In the genomic region with DNA sequence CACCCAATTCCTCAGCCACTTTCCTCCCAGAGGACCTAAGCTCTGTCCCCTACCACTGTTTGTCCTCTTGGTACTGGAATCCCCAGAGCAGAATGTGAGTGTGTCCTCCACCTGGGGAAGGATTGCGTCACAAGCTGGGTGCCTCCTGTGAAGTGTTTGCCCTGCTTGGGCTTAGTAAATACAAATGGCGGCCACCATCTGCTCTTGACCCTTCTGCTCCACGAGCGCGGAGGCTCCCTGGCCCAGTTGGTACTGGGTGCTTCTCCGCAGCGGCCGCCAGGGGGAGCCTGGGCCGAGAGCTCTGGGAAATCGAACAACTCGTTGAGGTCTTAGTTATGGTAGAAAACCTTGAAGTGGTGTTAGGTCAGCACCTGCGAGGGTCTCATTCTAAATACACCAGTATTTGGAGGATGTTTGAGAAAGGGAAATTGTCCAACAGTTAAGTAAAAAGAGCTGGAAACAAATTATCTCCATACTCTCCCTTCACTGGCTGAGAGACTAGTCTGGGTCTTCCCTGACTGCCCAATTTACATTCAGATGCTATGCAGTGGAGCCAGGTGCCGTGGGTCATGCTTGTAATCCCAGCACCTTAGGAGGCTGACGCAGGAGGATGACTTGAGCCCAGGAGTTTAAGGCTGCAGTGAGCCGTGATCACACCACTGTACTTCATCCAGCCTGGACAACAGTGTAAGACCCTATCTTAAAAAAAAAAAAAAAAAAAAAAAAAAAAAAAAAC, we compare ENCODE assay signal across 1 cellular context.
TF ChIP-seq lines count a peak whose summit lies in the region.

No MANE protein-coding gene starts in this region.

TF ChIP-seq in HepG2, 621 proteins besides CTCF, POLR2A, EP300 and RAD21 (continued from another document and continues in another):
- TF ChIP-seq CBX2 (IDR thresholded peaks at IDR 0.05; ENCODE audit: low read depth, low read length) = no peak
- TF ChIP-seq CBX2 (CRISPR knock-in tag; IDR thresholded peaks at IDR 0.05; ENCODE audit: low read depth) = no peak
- TF ChIP-seq, protein P1, sequence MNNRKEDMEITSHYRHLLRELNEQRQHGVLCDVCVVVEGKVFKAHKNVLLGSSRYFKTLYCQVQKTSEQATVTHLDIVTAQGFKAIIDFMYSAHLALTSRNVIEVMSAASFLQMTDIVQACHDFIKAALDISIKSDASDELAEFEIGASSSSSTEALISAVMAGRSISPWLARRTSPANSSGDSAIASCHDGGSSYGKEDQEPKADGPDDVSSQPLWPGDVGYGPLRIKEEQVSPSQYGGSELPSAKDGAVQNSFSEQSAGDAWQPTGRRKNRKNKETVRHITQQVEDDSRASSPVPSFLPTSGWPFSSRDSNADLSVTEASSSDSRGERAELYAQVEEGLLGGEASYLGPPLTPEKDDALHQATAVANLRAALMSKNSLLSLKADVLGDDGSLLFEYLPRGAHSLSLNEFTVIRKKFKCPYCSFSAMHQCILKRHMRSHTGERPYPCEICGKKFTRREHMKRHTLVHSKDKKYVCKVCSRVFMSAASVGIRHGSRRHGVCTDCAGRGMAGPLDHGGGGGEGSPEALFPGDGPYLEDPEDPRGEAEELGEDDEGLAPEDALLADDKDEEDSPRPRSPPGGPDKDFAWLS (CRISPR knock-in tag; IDR thresholded peaks at IDR 0.05; ENCODE audit: borderline replicate concordance) = no peak
- TF ChIP-seq, protein P2, sequence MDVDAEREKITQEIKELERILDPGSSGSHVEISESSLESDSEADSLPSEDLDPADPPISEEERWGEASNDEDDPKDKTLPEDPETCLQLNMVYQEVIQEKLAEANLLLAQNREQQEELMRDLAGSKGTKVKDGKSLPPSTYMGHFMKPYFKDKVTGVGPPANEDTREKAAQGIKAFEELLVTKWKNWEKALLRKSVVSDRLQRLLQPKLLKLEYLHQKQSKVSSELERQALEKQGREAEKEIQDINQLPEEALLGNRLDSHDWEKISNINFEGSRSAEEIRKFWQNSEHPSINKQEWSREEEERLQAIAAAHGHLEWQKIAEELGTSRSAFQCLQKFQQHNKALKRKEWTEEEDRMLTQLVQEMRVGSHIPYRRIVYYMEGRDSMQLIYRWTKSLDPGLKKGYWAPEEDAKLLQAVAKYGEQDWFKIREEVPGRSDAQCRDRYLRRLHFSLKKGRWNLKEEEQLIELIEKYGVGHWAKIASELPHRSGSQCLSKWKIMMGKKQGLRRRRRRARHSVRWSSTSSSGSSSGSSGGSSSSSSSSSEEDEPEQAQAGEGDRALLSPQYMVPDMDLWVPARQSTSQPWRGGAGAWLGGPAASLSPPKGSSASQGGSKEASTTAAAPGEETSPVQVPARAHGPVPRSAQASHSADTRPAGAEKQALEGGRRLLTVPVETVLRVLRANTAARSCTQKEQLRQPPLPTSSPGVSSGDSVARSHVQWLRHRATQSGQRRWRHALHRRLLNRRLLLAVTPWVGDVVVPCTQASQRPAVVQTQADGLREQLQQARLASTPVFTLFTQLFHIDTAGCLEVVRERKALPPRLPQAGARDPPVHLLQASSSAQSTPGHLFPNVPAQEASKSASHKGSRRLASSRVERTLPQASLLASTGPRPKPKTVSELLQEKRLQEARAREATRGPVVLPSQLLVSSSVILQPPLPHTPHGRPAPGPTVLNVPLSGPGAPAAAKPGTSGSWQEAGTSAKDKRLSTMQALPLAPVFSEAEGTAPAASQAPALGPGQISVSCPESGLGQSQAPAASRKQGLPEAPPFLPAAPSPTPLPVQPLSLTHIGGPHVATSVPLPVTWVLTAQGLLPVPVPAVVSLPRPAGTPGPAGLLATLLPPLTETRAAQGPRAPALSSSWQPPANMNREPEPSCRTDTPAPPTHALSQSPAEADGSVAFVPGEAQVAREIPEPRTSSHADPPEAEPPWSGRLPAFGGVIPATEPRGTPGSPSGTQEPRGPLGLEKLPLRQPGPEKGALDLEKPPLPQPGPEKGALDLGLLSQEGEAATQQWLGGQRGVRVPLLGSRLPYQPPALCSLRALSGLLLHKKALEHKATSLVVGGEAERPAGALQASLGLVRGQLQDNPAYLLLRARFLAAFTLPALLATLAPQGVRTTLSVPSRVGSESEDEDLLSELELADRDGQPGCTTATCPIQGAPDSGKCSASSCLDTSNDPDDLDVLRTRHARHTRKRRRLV (CRISPR knock-in tag; IDR thresholded peaks at IDR 0.05) = 0 out of 2 replicates have a peak, but pooled peaks have one; percentile 32
- TF ChIP-seq ZNF263 (CRISPR knock-in tag; IDR thresholded peaks at IDR 0.05) = peak; percentile 79
- TF ChIP-seq TEAD3 (CRISPR knock-in tag; optimal IDR thresholded peaks at IDR 0.05; ENCODE audit: borderline replicate concordance) = peak; percentile 92
- TF ChIP-seq, protein P3, sequence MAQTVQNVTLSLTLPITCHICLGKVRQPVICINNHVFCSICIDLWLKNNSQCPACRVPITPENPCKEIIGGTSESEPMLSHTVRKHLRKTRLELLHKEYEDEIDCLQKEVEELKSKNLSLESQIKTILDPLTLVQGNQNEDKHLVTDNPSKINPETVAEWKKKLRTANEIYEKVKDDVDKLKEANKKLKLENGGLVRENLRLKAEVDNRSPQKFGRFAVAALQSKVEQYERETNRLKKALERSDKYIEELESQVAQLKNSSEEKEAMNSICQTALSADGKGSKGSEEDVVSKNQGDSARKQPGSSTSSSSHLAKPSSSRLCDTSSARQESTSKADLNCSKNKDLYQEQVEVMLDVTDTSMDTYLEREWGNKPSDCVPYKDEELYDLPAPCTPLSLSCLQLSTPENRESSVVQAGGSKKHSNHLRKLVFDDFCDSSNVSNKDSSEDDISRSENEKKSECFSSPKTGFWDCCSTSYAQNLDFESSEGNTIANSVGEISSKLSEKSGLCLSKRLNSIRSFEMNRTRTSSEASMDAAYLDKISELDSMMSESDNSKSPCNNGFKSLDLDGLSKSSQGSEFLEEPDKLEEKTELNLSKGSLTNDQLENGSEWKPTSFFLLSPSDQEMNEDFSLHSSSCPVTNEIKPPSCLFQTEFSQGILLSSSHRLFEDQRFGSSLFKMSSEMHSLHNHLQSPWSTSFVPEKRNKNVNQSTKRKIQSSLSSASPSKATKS (CRISPR knock-in tag; IDR thresholded peaks at IDR 0.05) = no peak
- TF ChIP-seq, protein P4, sequence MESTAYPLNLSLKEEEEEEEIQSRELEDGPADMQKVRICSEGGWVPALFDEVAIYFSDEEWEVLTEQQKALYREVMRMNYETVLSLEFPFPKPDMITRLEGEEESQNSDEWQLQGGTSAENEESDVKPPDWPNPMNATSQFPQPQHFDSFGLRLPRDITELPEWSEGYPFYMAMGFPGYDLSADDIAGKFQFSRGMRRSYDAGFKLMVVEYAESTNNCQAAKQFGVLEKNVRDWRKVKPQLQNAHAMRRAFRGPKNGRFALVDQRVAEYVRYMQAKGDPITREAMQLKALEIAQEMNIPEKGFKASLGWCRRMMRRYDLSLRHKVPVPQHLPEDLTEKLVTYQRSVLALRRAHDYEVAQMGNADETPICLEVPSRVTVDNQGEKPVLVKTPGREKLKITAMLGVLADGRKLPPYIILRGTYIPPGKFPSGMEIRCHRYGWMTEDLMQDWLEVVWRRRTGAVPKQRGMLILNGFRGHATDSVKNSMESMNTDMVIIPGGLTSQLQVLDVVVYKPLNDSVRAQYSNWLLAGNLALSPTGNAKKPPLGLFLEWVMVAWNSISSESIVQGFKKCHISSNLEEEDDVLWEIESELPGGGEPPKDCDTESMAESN (CRISPR knock-in tag; conservative IDR thresholded peaks at IDR 0.05) = peak; percentile 89
- peak; percentile 97 for TF ChIP-seq RARA (CRISPR knock-in tag; IDR thresholded peaks at IDR 0.05)
- TF ChIP-seq, protein P5, sequence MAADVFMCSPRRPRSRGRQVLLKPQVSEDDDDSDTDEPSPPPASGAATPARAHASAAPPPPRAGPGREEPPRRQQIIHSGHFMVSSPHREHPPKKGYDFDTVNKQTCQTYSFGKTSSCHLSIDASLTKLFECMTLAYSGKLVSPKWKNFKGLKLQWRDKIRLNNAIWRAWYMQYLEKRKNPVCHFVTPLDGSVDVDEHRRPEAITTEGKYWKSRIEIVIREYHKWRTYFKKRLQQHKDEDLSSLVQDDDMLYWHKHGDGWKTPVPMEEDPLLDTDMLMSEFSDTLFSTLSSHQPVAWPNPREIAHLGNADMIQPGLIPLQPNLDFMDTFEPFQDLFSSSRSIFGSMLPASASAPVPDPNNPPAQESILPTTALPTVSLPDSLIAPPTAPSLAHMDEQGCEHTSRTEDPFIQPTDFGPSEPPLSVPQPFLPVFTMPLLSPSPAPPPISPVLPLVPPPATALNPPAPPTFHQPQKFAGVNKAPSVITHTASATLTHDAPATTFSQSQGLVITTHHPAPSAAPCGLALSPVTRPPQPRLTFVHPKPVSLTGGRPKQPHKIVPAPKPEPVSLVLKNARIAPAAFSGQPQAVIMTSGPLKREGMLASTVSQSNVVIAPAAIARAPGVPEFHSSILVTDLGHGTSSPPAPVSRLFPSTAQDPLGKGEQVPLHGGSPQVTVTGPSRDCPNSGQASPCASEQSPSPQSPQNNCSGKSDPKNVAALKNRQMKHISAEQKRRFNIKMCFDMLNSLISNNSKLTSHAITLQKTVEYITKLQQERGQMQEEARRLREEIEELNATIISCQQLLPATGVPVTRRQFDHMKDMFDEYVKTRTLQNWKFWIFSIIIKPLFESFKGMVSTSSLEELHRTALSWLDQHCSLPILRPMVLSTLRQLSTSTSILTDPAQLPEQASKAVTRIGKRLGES (CRISPR knock-in tag; IDR thresholded peaks at IDR 0.05; ENCODE audit: borderline replicate concordance) = no peak
- TF ChIP-seq RFXANK (CRISPR knock-in tag; IDR thresholded peaks at IDR 0.05) = no peak
- TF ChIP-seq ZNF44 (CRISPR knock-in tag; IDR thresholded peaks at IDR 0.05) = no peak
- peak; percentile 64; the same call in 1 of the 2 replicates for TF ChIP-seq ZNF564 (CRISPR knock-in tag; IDR thresholded peaks at IDR 0.05)
- TF ChIP-seq, protein P6, sequence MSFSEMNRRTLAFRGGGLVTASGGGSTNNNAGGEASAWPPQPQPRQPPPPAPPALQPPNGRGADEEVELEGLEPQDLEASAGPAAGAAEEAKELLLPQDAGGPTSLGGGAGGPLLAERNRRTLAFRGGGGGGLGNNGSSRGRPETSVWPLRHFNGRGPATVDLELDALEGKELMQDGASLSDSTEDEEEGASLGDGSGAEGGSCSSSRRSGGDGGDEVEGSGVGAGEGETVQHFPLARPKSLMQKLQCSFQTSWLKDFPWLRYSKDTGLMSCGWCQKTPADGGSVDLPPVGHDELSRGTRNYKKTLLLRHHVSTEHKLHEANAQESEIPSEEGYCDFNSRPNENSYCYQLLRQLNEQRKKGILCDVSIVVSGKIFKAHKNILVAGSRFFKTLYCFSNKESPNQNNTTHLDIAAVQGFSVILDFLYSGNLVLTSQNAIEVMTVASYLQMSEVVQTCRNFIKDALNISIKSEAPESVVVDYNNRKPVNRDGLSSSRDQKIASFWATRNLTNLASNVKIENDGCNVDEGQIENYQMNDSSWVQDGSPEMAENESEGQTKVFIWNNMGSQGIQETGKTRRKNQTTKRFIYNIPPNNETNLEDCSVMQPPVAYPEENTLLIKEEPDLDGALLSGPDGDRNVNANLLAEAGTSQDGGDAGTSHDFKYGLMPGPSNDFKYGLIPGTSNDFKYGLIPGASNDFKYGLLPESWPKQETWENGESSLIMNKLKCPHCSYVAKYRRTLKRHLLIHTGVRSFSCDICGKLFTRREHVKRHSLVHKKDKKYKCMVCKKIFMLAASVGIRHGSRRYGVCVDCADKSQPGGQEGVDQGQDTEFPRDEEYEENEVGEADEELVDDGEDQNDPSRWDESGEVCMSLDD (CRISPR knock-in tag; IDR thresholded peaks at IDR 0.05; ENCODE audit: borderline replicate concordance) = 0 out of 2 replicates have a peak, but pooled peaks have one; percentile 45
- TF ChIP-seq CEBPB (IDR thresholded peaks at IDR 0.05; ENCODE audit: borderline replicate concordance, low read depth, low read length) = peak; percentile 99
- no peak for TF ChIP-seq CENPT (CRISPR knock-in tag; IDR thresholded peaks at IDR 0.05; ENCODE audit: low read depth)
- no peak for TF ChIP-seq SRSF9 (IDR thresholded peaks at IDR 0.05; ENCODE audit: borderline replicate concordance, insufficient read depth, low read depth, low read length, poor library complexity, severe bottlenecking)
- TF ChIP-seq EHMT2 (IDR thresholded peaks at IDR 0.05; ENCODE audit: borderline replicate concordance, low read depth, low read length) = peak; percentile 90; the same call in 1 of the 2 replicates
- peak; percentile 99 for TF ChIP-seq POGZ (CRISPR knock-in tag; IDR thresholded peaks at IDR 0.05)
- peak; percentile 87; the same call in 1 of the 2 replicates for TF ChIP-seq ZNF230 (CRISPR knock-in tag; IDR thresholded peaks at IDR 0.05)
- TF ChIP-seq CCAR2 (optimal IDR thresholded peaks at IDR 0.05; ENCODE audit: low read depth, low read length) = no peak
